In genomic region chr1:30518696-30519095, GRCh38 we compare ENCODE assay signal across 23 cellular contexts.
A peak's percentile ranks its signal among the peaks of the same experiment; 100 is the strongest.
DNase-seq lines count a peak whose midpoint lies in the region; TF ChIP-seq lines count a peak whose summit lies in the region.
"Had no signal": no experiment of that assay in that cellular context is flagged by ENCODE, and none has a peak within 500 bp of the region (broad histone marks: within the 10 kb centered on the region; RNA-seq: fewer than 3 reads in every experiment).

No MANE protein-coding gene starts in this region.

- H3K9me3 ChIP-seq in SJSA1 (replicated peaks) (no peaks in the 10 kb centered on the region), spleen (no peaks in the 10 kb centered on the region)
- H3K9me3 ChIP-seq: HAP-1 had no signal

- intact Hi-C loops in spleen (cut with DNase I; ENCODE audit: low total_unique reads) = no loop called here

- H3K27ac ChIP-seq in SJSA1 (peak overlapping the region; percentile 66), spleen (no peak overlapping the region)
- H3K27ac ChIP-seq: KMS-11, PC-9 had no signal

- TF ChIP-seq POLR2A in spleen (IDR thresholded peaks at IDR 0.05) = no peak

- peak; percentile 2 for DNase-seq in activated CD8-positive, alpha-beta memory T cell treated with anti-CD3 and anti-CD28 coated beads, Interleukin-2, amount 50 U/mL, for 48 hours
- no peak for DNase-seq in activated CD8-positive, alpha-beta memory T cell treated with anti-CD3 and anti-CD28 coated beads, Interleukin-2, amount 50 U/mL, for 4 hours
- peak; percentile 60 to 64 for DNase-seq in SJSA1 (ENCODE audit: low read depth in 1 of 2, low spot score in 2 of 2)
- peak; percentile 42 for DNase-seq in islet precursor cell
- DNase-seq in spleen = peak; percentile 6
- no peak for DNase-seq in effector CD8-positive, alpha-beta T cell (lab: John Stamatoyannopoulos, UW)
- DNase-seq in stimulated activated CD4-positive, alpha-beta T cell treated with anti-CD3 and anti-CD28 coated beads, Interleukin-1b, Interleukin-23, amount 100 ng/mL, for 48 hours = no peak
- DNase-seq: 8988T, AML-193, C1 segment of cervical spinal cord, IMR-90, NCI-H1105, NCI-H146, NCI-H2029 treated with DMSO at 0.1 percent for 48 hours, NCI-H226, NCI-H510A treated with DMSO at 0.1 percent for 48 hours, NCI-H748 treated with DMSO at 0.1 percent for 48 hours, PC-9, RPMI8226, SIG-M5 had no signal

- H3K27me3 ChIP-seq in SJSA1 (replicated peaks) (no peaks in the 10 kb centered on the region), spleen (replicated peaks in 1 of 7) (peaks cover 0 to 51% (median 0%) of the 10 kb centered on the region in 7 donors)

- H3K36me3 ChIP-seq in SJSA1 (no peaks in the 10 kb centered on the region), spleen (no peaks in the 10 kb centered on the region)
- H3K36me3 ChIP-seq: HAP-1 had no signal

- H3K4me1 ChIP-seq in SJSA1 (replicated peaks) = peaks cover 26% of the 10 kb centered on the region
- no peaks in the 10 kb centered on the region for H3K4me1 ChIP-seq in spleen
- H3K4me1 ChIP-seq: HAP-1 had no signal

- H3K4me3 ChIP-seq in SJSA1 (no peak overlapping the region), spleen (no peak overlapping the region)
- H3K4me3 ChIP-seq: GM23338, HAP-1, PC-9 had no signal

- TF ChIP-seq CTCF in spleen (IDR thresholded peaks at IDR 0.05 in 8 of 11, conservative IDR thresholded peaks at IDR 0.05 in 3 of 11) = no peak

- 72 to 91% (median 77%) methylated on average over 3 of the region's 3 CpGs for WGBS in spleen, 5 donors

Comparison
In these comparisons a context has a peak if more than half of its experiments do, and no peak if none do; other contexts are left out.
1. DNase-seq: peak in activated CD8-positive, alpha-beta memory T cell treated with anti-CD3 and anti-CD28 coated beads, Interleukin-2, amount 50 U/mL, for 48 hours (single experiment), SJSA1 (2 of 2), islet precursor cell (single experiment) and spleen (single experiment); none in activated CD8-positive, alpha-beta memory T cell treated with anti-CD3 and anti-CD28 coated beads, Interleukin-2, amount 50 U/mL, for 4 hours (single experiment), effector CD8-positive, alpha-beta T cell (single experiment) and stimulated activated CD4-positive, alpha-beta T cell treated with anti-CD3 and anti-CD28 coated beads, Interleukin-1b, Interleukin-23, amount 100 ng/mL, for 48 hours (single experiment).